12 cellular contexts compared by ENCODE assay signal in genomic region chr14:91354221-91354916, GRCh38.
DNase-seq lines count a peak whose midpoint lies in the region; ATAC-seq and TF ChIP-seq lines count a peak whose summit lies in the region.
"Had no signal": no experiment of that assay in that cellular context is flagged by ENCODE, and none has a peak within 500 bp of the region (broad histone marks: within the 10 kb centered on the region; RNA-seq: fewer than 3 reads in every experiment).

No MANE protein-coding gene starts in this region.

- H3K4me3 ChIP-seq in AG10803 (ENCODE audit: low read length), result no peak overlapping the region
- H3K4me3 ChIP-seq in GM12865 (ENCODE audit: low read depth, low read length), result peak overlapping the region; percentile 33; the same call in 1 of the 2 replicates
- H3K4me3 ChIP-seq: dorsolateral prefrontal cortex, thoracic aorta had no signal

- CTCF ChIA-PET in activated CD8-positive, alpha-beta T cell treated with anti-CD3 and anti-CD28 coated beads for 36 hours (lab: Charles Lee), result interaction anchor here (0.8 to 14.9 kb wide), 12 partner anchors 11 to 63 kb away, joined by 3 to 183 read pairs (median 6); partner anchors contain the start of gene CCDC88C

- TF ChIP-seq CTCF in AG10803 (conservative IDR thresholded peaks at IDR 0.05; ENCODE audit: low read length) (no peak), GM12865 (IDR thresholded peaks at IDR 0.05; ENCODE audit: insufficient read depth, low read depth, low read length, missing control alignments) (no peak)
- no peak for TF ChIP-seq CTCF in activated CD8-positive, alpha-beta T cell treated with anti-CD3 and anti-CD28 coated beads for 36 hours (IDR thresholded peaks at IDR 0.05)

- peak overlapping the region; percentile 66 for H3K4me3 Mint-ChIP-seq in activated CD8-positive, alpha-beta T cell treated with anti-CD3 and anti-CD28 coated beads for 36 hours
- H3K4me3 Mint-ChIP-seq in immature natural killer cell, result peak overlapping the region; percentile 59 to 84 (median 79)
- H3K4me3 Mint-ChIP-seq: neural crest cell had no signal

- H3K9me3 Mint-ChIP-seq in activated CD8-positive, alpha-beta T cell treated with anti-CD3 and anti-CD28 coated beads for 36 hours, result no peaks in the 10 kb centered on the region
- no peaks in the 10 kb centered on the region for H3K9me3 Mint-ChIP-seq in immature natural killer cell
- H3K9me3 Mint-ChIP-seq: neural crest cell had no signal

- H3K36me3 Mint-ChIP-seq in activated CD8-positive, alpha-beta T cell treated with anti-CD3 and anti-CD28 coated beads for 36 hours (ENCODE audit: low read depth), result peaks cover 51% of the 10 kb centered on the region
- H3K36me3 Mint-ChIP-seq in immature natural killer cell, result peaks cover 0 to 28% (median 4%) of the 10 kb centered on the region in 3 donors

- DNase-seq in AG10803 (ENCODE audit: low read depth) (peak; percentile 72), GM12865 (ENCODE audit: low read depth) (no peak), immature natural killer cell (peak; percentile 47 to 69 (median 54)), T-helper 9 cell (no peak), GOT3 (lab: John Stamatoyannopoulos, UW) (no peak)
- DNase-seq in activated CD8-positive, alpha-beta T cell treated with anti-CD3 and anti-CD28 coated beads for 36 hours, result peak; percentile 24
- DNase-seq: HCEC 1CT had no signal

- peaks cover 97% of the 10 kb centered on the region for H3K4me1 Mint-ChIP-seq in activated CD8-positive, alpha-beta T cell treated with anti-CD3 and anti-CD28 coated beads for 36 hours (ENCODE audit: low read depth)
- peaks cover 87 to 96% of the 10 kb centered on the region in 2 donors for H3K4me1 Mint-ChIP-seq in immature natural killer cell

- POLR2A ChIA-PET in activated CD8-positive, alpha-beta T cell treated with anti-CD3 and anti-CD28 coated beads for 36 hours (lab: Charles Lee), result interaction anchor here (0.6 to 12.7 kb wide), 9 partner anchors 12 to 66 kb away, joined by 3 to 167 read pairs (median 4); no protein-coding TSS in a partner anchor

- ATAC-seq in activated CD8-positive, alpha-beta T cell treated with anti-CD3 and anti-CD28 coated beads for 36 hours, result no peak
- ATAC-seq in HG03280 (IDR thresholded peaks at IDR 0.05; ENCODE audit: unreplicated experiment) (no peak), HG02678 (IDR thresholded peaks at IDR 0.05; ENCODE audit: unreplicated experiment) (no peak)

- no peaks in the 10 kb centered on the region for H3K27me3 Mint-ChIP-seq in activated CD8-positive, alpha-beta T cell treated with anti-CD3 and anti-CD28 coated beads for 36 hours
- peaks cover 6 to 28% (median 24%) of the 10 kb centered on the region in 3 donors for H3K27me3 Mint-ChIP-seq in immature natural killer cell (ENCODE audit: low read depth in 3 of 3)

- intact Hi-C loops in activated CD8-positive, alpha-beta T cell treated with anti-CD3 and anti-CD28 coated beads for 36 hours (cut with micrococcal nuclease), result loop anchor here (10.0 kb wide), 1 partner anchor 60 kb away; the partner anchor contains the start of gene CCDC88C

- H3K27ac Mint-ChIP-seq in activated CD8-positive, alpha-beta T cell treated with anti-CD3 and anti-CD28 coated beads for 36 hours, result peak overlapping the region; percentile 80
- peak overlapping the region; percentile 92 to 99 (median 97) for H3K27ac Mint-ChIP-seq in immature natural killer cell

Comparison
In these comparisons a context has a peak if more than half of its experiments do, and no peak if none do; other contexts are left out.
1. DNase-seq: peak in AG10803 (single experiment), activated CD8-positive, alpha-beta T cell treated with anti-CD3 and anti-CD28 coated beads for 36 hours (single experiment) and immature natural killer cell (3 of 3); none in GM12865 (single experiment), T-helper 9 cell (single experiment) and GOT3 (single experiment).